In the genomic region with DNA sequence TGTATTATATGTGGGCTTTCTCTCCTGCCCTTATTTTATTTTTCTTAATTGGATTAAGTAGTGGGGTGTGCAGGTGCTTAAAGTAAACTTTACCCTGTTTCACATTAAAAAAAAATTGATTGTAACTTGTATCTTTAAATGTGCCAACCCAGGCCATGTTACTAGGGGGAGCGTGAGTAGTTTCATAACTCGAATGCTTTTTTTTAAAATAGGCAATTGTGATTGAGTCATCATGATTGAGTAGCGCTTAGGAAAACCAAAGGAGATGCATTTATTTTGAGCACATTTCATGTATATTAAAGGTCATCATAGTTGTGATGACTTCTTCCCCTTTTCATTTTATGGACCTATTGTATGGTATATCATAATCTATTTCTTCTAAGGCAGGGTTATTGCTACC, we compare ENCODE assay signal across 1 cellular context.
TF ChIP-seq lines count a peak whose summit lies in the region.

No MANE protein-coding gene starts in this region.

TF ChIP-seq in SK-N-SH, 30 proteins besides CTCF, POLR2A, EP300 and RAD21 (continued from another document):
- TF ChIP-seq, protein P1, sequence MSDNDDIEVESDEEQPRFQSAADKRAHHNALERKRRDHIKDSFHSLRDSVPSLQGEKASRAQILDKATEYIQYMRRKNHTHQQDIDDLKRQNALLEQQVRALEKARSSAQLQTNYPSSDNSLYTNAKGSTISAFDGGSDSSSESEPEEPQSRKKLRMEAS (IDR thresholded peaks at IDR 0.05; ENCODE audit: low read depth), result no peak
- no peak for TF ChIP-seq EZH2phosphoT487 (IDR thresholded peaks at IDR 0.05; ENCODE audit: borderline replicate concordance, low read depth)
